In the genomic region with DNA sequence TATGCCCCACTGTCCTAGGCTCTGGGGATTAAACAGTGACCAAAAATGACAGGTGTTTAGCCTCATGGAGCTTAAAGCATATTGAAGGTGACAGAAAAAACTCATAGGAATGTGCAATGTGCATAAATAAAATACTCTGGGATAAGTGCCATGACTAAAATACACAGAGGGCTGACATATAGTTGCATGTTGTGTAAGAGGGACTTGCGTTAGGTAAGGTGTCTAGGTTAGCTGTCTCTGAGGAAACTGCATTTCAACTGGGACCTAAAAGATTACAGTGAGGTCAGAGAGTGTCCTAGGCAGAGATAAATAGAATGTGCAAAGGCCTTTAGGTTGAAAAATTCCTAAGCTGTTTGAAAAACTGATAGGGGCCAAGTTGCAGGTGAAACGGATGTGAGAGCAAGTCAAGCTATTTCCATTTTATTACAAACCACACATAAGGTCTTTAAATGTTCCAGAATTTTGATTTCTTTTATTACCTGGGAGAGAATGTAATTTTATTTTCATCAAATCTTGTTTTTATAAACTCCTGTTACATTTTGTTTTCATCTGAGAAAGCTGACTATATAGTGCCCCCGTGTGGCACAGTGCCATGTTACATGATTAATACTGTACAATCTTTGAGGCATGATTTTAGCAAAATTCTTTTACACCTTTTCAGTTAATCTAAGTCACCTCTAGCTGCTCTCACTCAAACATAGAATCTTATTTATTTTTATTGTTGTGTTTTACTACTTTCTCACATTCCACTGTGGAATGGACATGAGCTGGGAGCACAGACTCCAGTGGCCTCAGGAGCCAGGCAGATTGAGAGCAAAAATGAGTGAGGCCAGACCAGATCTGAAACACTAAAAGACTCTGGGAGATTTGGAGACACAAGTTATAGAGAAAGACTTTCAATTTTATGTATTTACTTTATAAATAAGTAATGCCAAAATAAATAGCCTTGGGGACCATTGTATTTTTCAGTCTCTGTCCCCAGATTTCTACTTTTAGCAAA, we compare ENCODE assay signal across 9 cellular contexts.
DNase-seq lines count a peak whose midpoint lies in the region; ATAC-seq and TF ChIP-seq lines count a peak whose summit lies in the region.
"Had no signal": no experiment of that assay in that cellular context is flagged by ENCODE, and none has a peak within 500 bp of the region (broad histone marks: within the 10 kb centered on the region; RNA-seq: fewer than 3 reads in every experiment).

No MANE protein-coding gene starts in this region.

- ATAC-seq in HG02610 (IDR thresholded peaks at IDR 0.05; ENCODE audit: unreplicated experiment) (peak; percentile 53), WTC11 (no peak), GM18502 (IDR thresholded peaks at IDR 0.05; ENCODE audit: poor library complexity, unreplicated experiment) (no peak)
- ATAC-seq: A549 had no signal

- CTCF ChIA-PET in WTC11 (lab: Charles Lee) = interaction anchor here (0.7 to 3.1 kb wide), 22 partner anchors 9 to 525 kb away, joined by 3 to 25 read pairs (median 4); no protein-coding TSS in a partner anchor

- no peaks in the 10 kb centered on the region for H3K9me3 Mint-ChIP-seq in WTC11

- TF ChIP-seq CTCF in WTC11 (IDR thresholded peaks at IDR 0.05) = peak; percentile 52

- no peaks in the 10 kb centered on the region for H3K36me3 Mint-ChIP-seq in WTC11

- POLR2A ChIA-PET in WTC11 (lab: Charles Lee) = no interaction called here

- H3K4me1 Mint-ChIP-seq in WTC11 = peaks cover 71% of the 10 kb centered on the region

- H3K27ac Mint-ChIP-seq in WTC11 = peak overlapping the region; percentile 99

- H3K4me3 Mint-ChIP-seq in WTC11 = no peak overlapping the region

- H3K27me3 Mint-ChIP-seq in WTC11 (ENCODE audit: low read depth) = no peaks in the 10 kb centered on the region

- DNase-seq in DMS 273 (lab: John Stamatoyannopoulos, UW; ENCODE audit: unreplicated experiment) (peak; percentile 54), DMS 273 treated with DMSO at 0.1 percent for 48 hours (lab: John Stamatoyannopoulos, UW) (no peak), WTC11 (ENCODE audit: low spot score) (peak; percentile 42), left kidney (ENCODE audit: low read depth, low spot score) (peak; percentile 51), NCI-H187 treated with DMSO at 0.1 percent for 48 hours (lab: John Stamatoyannopoulos, UW) (no peak), A172 (ENCODE audit: low spot score) (no peak)

TF ChIP-seq in WTC11, 78 proteins besides CTCF, POLR2A, EP300 and RAD21 (continues in another document):
- TF ChIP-seq ZBTB21 (CRISPR knock-in tag; IDR thresholded peaks at IDR 0.05; ENCODE audit: borderline replicate concordance) = no peak
- no peak for TF ChIP-seq ZNF423 (CRISPR knock-in tag; IDR thresholded peaks at IDR 0.05)
- TF ChIP-seq, protein P1, sequence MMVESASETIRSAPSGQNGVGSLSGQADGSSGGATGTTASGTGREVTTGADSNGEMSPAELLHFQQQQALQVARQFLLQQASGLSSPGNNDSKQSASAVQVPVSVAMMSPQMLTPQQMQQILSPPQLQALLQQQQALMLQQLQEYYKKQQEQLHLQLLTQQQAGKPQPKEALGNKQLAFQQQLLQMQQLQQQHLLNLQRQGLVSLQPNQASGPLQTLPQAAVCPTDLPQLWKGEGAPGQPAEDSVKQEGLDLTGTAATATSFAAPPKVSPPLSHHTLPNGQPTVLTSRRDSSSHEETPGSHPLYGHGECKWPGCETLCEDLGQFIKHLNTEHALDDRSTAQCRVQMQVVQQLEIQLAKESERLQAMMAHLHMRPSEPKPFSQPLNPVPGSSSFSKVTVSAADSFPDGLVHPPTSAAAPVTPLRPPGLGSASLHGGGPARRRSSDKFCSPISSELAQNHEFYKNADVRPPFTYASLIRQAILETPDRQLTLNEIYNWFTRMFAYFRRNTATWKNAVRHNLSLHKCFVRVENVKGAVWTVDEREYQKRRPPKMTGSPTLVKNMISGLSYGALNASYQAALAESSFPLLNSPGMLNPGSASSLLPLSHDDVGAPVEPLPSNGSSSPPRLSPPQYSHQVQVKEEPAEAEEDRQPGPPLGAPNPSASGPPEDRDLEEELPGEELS (CRISPR knock-in tag; IDR thresholded peaks at IDR 0.05) = no peak
- TF ChIP-seq JAZF1 (CRISPR knock-in tag; IDR thresholded peaks at IDR 0.05) = no peak
- no peak for TF ChIP-seq EMX1 (CRISPR knock-in tag; IDR thresholded peaks at IDR 0.05)
- TF ChIP-seq RORB (CRISPR knock-in tag; IDR thresholded peaks at IDR 0.05) = no peak
- TF ChIP-seq ZNF263 (CRISPR knock-in tag; IDR thresholded peaks at IDR 0.05; ENCODE audit: low read depth) = no peak
- TF ChIP-seq, protein P2, sequence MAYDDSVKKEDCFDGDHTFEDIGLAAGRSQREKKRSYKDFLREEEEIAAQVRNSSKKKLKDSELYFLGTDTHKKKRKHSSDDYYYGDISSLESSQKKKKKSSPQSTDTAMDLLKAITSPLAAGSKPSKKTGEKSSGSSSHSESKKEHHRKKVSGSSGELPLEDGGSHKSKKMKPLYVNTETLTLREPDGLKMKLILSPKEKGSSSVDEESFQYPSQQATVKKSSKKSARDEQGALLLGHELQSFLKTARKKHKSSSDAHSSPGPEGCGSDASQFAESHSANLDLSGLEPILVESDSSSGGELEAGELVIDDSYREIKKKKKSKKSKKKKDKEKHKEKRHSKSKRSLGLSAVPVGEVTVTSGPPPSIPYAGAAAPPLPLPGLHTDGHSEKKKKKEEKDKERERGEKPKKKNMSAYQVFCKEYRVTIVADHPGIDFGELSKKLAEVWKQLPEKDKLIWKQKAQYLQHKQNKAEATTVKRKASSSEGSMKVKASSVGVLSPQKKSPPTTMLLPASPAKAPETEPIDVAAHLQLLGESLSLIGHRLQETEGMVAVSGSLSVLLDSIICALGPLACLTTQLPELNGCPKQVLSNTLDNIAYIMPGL (CRISPR knock-in tag; IDR thresholded peaks at IDR 0.05) = no peak
- TF ChIP-seq, protein P3, sequence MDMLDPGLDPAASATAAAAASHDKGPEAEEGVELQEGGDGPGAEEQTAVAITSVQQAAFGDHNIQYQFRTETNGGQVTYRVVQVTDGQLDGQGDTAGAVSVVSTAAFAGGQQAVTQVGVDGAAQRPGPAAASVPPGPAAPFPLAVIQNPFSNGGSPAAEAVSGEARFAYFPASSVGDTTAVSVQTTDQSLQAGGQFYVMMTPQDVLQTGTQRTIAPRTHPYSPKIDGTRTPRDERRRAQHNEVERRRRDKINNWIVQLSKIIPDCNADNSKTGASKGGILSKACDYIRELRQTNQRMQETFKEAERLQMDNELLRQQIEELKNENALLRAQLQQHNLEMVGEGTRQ (CRISPR knock-in tag; IDR thresholded peaks at IDR 0.05) = no peak
- no peak for TF ChIP-seq CREB1 (CRISPR knock-in tag; IDR thresholded peaks at IDR 0.05)
- TF ChIP-seq ZNF671 (CRISPR knock-in tag; IDR thresholded peaks at IDR 0.05) = no peak
- no peak for TF ChIP-seq AFF4 (CRISPR knock-in tag; IDR thresholded peaks at IDR 0.05; ENCODE audit: borderline replicate concordance)
- TF ChIP-seq, protein P4, sequence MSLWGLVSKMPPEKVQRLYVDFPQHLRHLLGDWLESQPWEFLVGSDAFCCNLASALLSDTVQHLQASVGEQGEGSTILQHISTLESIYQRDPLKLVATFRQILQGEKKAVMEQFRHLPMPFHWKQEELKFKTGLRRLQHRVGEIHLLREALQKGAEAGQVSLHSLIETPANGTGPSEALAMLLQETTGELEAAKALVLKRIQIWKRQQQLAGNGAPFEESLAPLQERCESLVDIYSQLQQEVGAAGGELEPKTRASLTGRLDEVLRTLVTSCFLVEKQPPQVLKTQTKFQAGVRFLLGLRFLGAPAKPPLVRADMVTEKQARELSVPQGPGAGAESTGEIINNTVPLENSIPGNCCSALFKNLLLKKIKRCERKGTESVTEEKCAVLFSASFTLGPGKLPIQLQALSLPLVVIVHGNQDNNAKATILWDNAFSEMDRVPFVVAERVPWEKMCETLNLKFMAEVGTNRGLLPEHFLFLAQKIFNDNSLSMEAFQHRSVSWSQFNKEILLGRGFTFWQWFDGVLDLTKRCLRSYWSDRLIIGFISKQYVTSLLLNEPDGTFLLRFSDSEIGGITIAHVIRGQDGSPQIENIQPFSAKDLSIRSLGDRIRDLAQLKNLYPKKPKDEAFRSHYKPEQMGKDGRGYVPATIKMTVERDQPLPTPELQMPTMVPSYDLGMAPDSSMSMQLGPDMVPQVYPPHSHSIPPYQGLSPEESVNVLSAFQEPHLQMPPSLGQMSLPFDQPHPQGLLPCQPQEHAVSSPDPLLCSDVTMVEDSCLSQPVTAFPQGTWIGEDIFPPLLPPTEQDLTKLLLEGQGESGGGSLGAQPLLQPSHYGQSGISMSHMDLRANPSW (CRISPR knock-in tag; conservative IDR thresholded peaks at IDR 0.05; ENCODE audit: low read depth) = no peak
- no peak for TF ChIP-seq NR1H2 (CRISPR knock-in tag; IDR thresholded peaks at IDR 0.05)

Comparison
In these comparisons a context has a peak if more than half of its experiments do, and no peak if none do; other contexts are left out.
1. DNase-seq: peak in DMS 273 (single experiment), WTC11 (single experiment) and left kidney (single experiment); none in DMS 273 treated with DMSO at 0.1 percent for 48 hours (single experiment), NCI-H187 treated with DMSO at 0.1 percent for 48 hours (single experiment) and A172 (single experiment).